In the genomic region with DNA sequence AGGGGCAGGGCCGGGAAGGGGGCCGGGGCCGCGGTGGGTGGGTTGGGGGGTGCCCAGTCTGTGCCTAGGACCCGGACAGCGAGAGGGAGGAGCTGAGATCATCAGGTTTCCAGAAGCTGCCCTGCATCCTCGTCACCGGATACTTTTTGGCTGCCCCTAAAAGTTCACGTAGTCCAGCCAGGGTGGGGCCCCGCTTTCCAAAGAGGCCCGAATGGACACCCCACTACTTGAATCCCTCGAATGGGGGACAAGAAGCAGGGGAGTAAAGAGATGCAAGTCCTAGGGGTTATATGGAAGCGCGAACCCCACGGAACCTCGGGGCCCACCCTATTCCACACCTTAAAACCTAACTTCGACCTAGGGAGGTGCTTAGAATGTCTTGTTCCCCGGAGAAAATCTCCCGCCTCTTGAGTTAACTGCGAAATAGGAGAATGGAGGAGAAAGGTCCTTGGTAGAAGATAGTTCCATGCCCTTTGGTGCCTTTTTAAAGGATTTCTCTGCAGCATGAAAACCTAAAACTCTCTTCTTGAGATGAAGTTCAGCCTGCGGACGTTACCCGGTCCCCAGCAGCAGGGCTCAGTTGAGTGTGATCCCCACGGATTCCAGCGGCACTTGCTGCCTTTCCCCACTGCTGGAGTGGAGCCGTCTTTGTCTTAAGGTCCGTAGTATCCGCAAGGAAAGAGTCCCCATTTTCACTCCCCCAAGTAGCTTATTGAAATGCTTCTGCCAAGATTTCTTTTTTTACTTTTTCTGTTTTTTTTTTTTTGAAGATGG, we compare ENCODE assay signal across 8 cellular contexts. TPM values are rescaled to one million over a fixed set of nuclear protein-coding genes. Genes with fewer than 3 reads are reported as not detected.
DNase-seq lines count a peak whose midpoint lies in the region; ATAC-seq, FAIRE-seq and TF ChIP-seq lines count a peak whose summit lies in the region.

No MANE protein-coding gene starts in this region.

- H3K4me3 ChIP-seq in WI38 (ENCODE audit: low read depth, low read length) (peak overlapping the region; percentile 91), heart right ventricle (peak overlapping the region; percentile 32 to 97 (median 90))

- H3K9me3 ChIP-seq in heart right ventricle, result no peaks in the 10 kb centered on the region

- no peak for TF ChIP-seq POLR2A in GM12891 (IDR thresholded peaks at IDR 0.05; ENCODE audit: low read depth, low read length)

- H3K4me1 ChIP-seq in heart right ventricle, result peaks cover 0 to 43% (median 23%) of the 10 kb centered on the region in 9 donors

- H3K27ac ChIP-seq in heart right ventricle, result peak overlapping the region; percentile 76 to 96 (median 90)

- intact Hi-C loops in heart right ventricle (cut with DNase I), result loop anchor here in 9 of 10 donors (5.0 to 10.0 kb wide), 9 partner anchors 148 to 343 kb away; no protein-coding TSS in a partner anchor
- intact Hi-C loops in sciatic nerve (cut with DNase I), result no loop called here

- FAIRE-seq in GM12891 (lab: Jason Lieb, UNC), result no peak
- FAIRE-seq in HTR-8/SVneo (lab: Jason Lieb, UNC), result no peak

- DNase-seq in GM12891 (ENCODE audit: insufficient read length, low spot score) (peak; percentile 10), heart right ventricle (no peak), sciatic nerve (ENCODE audit: low spot score) (no peak), GDM1 (lab: John Stamatoyannopoulos, UW) (no peak), NCI-H1092 (lab: John Stamatoyannopoulos, UW) (no peak), HTR-8/SVneo (ENCODE audit: insufficient read length, low spot score) (no peak), GM03348 (ENCODE audit: low spot score) (no peak)

- H3K27me3 ChIP-seq in heart right ventricle, result peaks cover 0 to 61% (median 0%) of the 10 kb centered on the region in 7 donors

- TF ChIP-seq CTCF in WI38 (IDR thresholded peaks at IDR 0.05; ENCODE audit: low read depth, low read length), result no peak
- no peak for TF ChIP-seq CTCF in heart right ventricle (IDR thresholded peaks at IDR 0.05)

- peak in 5 of 8 donors; percentile 2 to 24 (median 6) for ATAC-seq in heart right ventricle
- ATAC-seq in sciatic nerve, result peak; percentile 25

- 24% methylated on average over 28 of the region's 28 CpGs for WGBS in heart right ventricle, 2 donors

- H3K36me3 ChIP-seq in heart right ventricle, result peaks cover 0 to 16% (median 5%) of the 10 kb centered on the region in 9 donors

TF ChIP-seq in GM12891, 5 proteins besides CTCF, POLR2A, EP300 and RAD21:
- TF ChIP-seq TAF1 (IDR thresholded peaks at IDR 0.05; ENCODE audit: low read depth, low read length) (no peak), PAX5 (IDR thresholded peaks at IDR 0.05; ENCODE audit: insufficient read depth, low read length, severe bottlenecking) (no peak), POLR2AphosphoS5 (IDR thresholded peaks at IDR 0.05; ENCODE audit: low read depth, low read length) (no peak), SPI1 (IDR thresholded peaks at IDR 0.05; ENCODE audit: low read depth, low read length) (no peak), POU2F2 (IDR thresholded peaks at IDR 0.05; ENCODE audit: low read depth, low read length) (no peak)

RNA-seq across cellular contexts. Expression of gene RNF152, which starts 2.1 kb away (rescaled TPM):
- not detected for polyA plus RNA-seq in GM12891 (2012; ENCODE audit: low read depth, missing spikeins)
- 10 to 100 TPM in 8 of 10 donors, 1 to 10 TPM in 2; 8.6 to 19.1 (median 11.3) TPM for total RNA-seq in heart right ventricle
- polyA plus RNA-seq in heart right ventricle, result 1 to 10 TPM; 1.7 to 2.7 TPM
- 13.3 TPM for total RNA-seq in sciatic nerve
